28 cellular contexts compared by ENCODE assay signal in genomic region chr7:97468491-97468890, GRCh38.
"Had no signal": no experiment of that assay in that cellular context is flagged by ENCODE, and none has a peak within 500 bp of the region (broad histone marks: within the 10 kb centered on the region; RNA-seq: fewer than 3 reads in every experiment).

No MANE protein-coding gene starts in this region.

- H3K9me3 ChIP-seq: colonic mucosa, esophagus muscularis mucosa, esophagus squamous epithelium, gastrocnemius medialis, gastroesophageal sphincter, heart left ventricle, heart right ventricle had no signal

- H3K4me3 ChIP-seq: colonic mucosa, coronary artery, dorsolateral prefrontal cortex, esophagus muscularis mucosa, esophagus squamous epithelium, gastrocnemius medialis, gastroesophageal sphincter, heart left ventricle, heart right ventricle had no signal

- FAIRE-seq: colon, endometrium, endothelial cell of umbilical vein, frontal cortex had no signal

- H3K27me3 ChIP-seq: colonic mucosa, esophagus squamous epithelium, foreskin keratinocyte, gastrocnemius medialis, gastroesophageal sphincter, heart right ventricle had no signal

- DNase-seq: colonic mucosa; cortex of kidney; dermis blood vessel endothelial cell; dorsolateral prefrontal cortex; effector CD4-positive, alpha-beta T cell; effector CD8-positive, alpha-beta T cell; effector memory CD4-positive, alpha-beta T cell; effector memory CD8-positive, alpha-beta T cell; endodermal cell; erythroblast; esophagus squamous epithelium; foreskin fibroblast; foreskin keratinocyte; foreskin melanocyte; gastrocnemius medialis; glutamatergic neuron; head of caudate nucleus; heart left ventricle; heart right ventricle had no signal

- H3K36me3 ChIP-seq: colonic mucosa, esophagus muscularis mucosa, esophagus squamous epithelium, gastrocnemius medialis, gastroesophageal sphincter, heart left ventricle, heart right ventricle had no signal

- ATAC-seq: effector memory CD8-positive, alpha-beta T cell; esophagus mucosa; foreskin keratinocyte; gastrocnemius medialis; gastroesophageal sphincter; heart left ventricle; heart right ventricle had no signal

- H3K27ac ChIP-seq: colonic mucosa, coronary artery, dorsolateral prefrontal cortex, epithelial cell of prostate, esophagus muscularis mucosa, esophagus squamous epithelium, foreskin keratinocyte, gastrocnemius medialis, gastroesophageal sphincter, heart left ventricle, heart right ventricle had no signal

- H3K4me1 ChIP-seq: colonic mucosa, esophagus muscularis mucosa, esophagus squamous epithelium, foreskin keratinocyte, gastrocnemius medialis, gastroesophageal sphincter, heart left ventricle, heart right ventricle had no signal
